ENCODE assay signal across 8 cellular contexts in genomic region chr9:125631391-125632085, GRCh38.
DNase-seq lines count a peak whose midpoint lies in the region; ATAC-seq and TF ChIP-seq lines count a peak whose summit lies in the region.

No MANE protein-coding gene starts in this region.

- no peak overlapping the region for H3K4me3 ChIP-seq in KMS-11 (IDR thresholded peaks at IDR 0.05; ENCODE audit: insufficient read depth, low read depth, low read length)

- peak; percentile 70 for ATAC-seq in T-helper 17 cell

- H3K4me2 ChIP-seq in KMS-11: peak overlapping the region; percentile 85

- no peaks in the 10 kb centered on the region for H4K20me1 ChIP-seq in KMS-11 (ENCODE audit: insufficient read depth)

- H3K27me3 Mint-ChIP-seq in activated naive CD4-positive, alpha-beta T cell treated with anti-CD3 and anti-CD28 coated beads for 36 hours (ENCODE audit: low read depth): no peaks in the 10 kb centered on the region
- H3K27me3 Mint-ChIP-seq in T-helper 17 cell: no peaks in the 10 kb centered on the region
- no peaks in the 10 kb centered on the region for H3K27me3 Mint-ChIP-seq in neural crest cell (ENCODE audit: low read depth)

- H3K4me3 Mint-ChIP-seq in activated naive CD4-positive, alpha-beta T cell treated with anti-CD3 and anti-CD28 coated beads for 36 hours: no peak overlapping the region
- peak overlapping the region; percentile 69 for H3K4me3 Mint-ChIP-seq in T-helper 17 cell
- H3K4me3 Mint-ChIP-seq in neural crest cell: no peak overlapping the region

- peak; percentile 77 for TF ChIP-seq CTCF in KMS-11 (conservative IDR thresholded peaks at IDR 0.05; ENCODE audit: low read depth, low read length)
- TF ChIP-seq CTCF in neural crest cell (conservative IDR thresholded peaks at IDR 0.05): peak; percentile 58

- no peaks in the 10 kb centered on the region for H3K9me3 ChIP-seq in T-helper 17 cell (ENCODE audit: control insufficient read depth, low read length, poor library complexity, severe bottlenecking)

- CTCF ChIA-PET in activated naive CD4-positive, alpha-beta T cell treated with anti-CD3 and anti-CD28 coated beads for 36 hours (lab: Charles Lee): interaction anchor here (0.7 to 1.6 kb wide), 7 partner anchors 11 to 316 kb away, joined by 3 to 5 read pairs (median 4); no protein-coding TSS in a partner anchor

- H3K27ac Mint-ChIP-seq in activated naive CD4-positive, alpha-beta T cell treated with anti-CD3 and anti-CD28 coated beads for 36 hours: peak overlapping the region; percentile 67
- H3K27ac Mint-ChIP-seq in T-helper 17 cell: peak overlapping the region; percentile 75
- no peak overlapping the region for H3K27ac Mint-ChIP-seq in neural crest cell (ENCODE audit: unreplicated experiment)

- H3K4me1 ChIP-seq in KMS-11 (ENCODE audit: low read depth, poor library complexity, severe bottlenecking): peaks cover 86% of the 10 kb centered on the region

- H3K36me3 Mint-ChIP-seq in activated naive CD4-positive, alpha-beta T cell treated with anti-CD3 and anti-CD28 coated beads for 36 hours (ENCODE audit: low read depth): no peaks in the 10 kb centered on the region
- H3K36me3 Mint-ChIP-seq in T-helper 17 cell (ENCODE audit: low read depth) (peaks cover 8% of the 10 kb centered on the region), neural crest cell (ENCODE audit: low read depth) (no peaks in the 10 kb centered on the region)

- peaks cover 75% of the 10 kb centered on the region for H3K4me1 Mint-ChIP-seq in activated naive CD4-positive, alpha-beta T cell treated with anti-CD3 and anti-CD28 coated beads for 36 hours (ENCODE audit: low read depth)
- H3K4me1 Mint-ChIP-seq in T-helper 17 cell: peaks cover 56% of the 10 kb centered on the region
- H3K4me1 Mint-ChIP-seq in neural crest cell: peaks cover 17% of the 10 kb centered on the region

- no peaks in the 10 kb centered on the region for H3K36me3 ChIP-seq in KMS-11 (ENCODE audit: insufficient read depth)

- H2AFZ ChIP-seq in KMS-11 (ENCODE audit: low read depth): no peak overlapping the region

- DNase-seq in activated naive CD4-positive, alpha-beta T cell treated with anti-CD3 and anti-CD28 coated beads for 36 hours: peak; percentile 54
- no peak for DNase-seq in activated naive CD4-positive, alpha-beta T cell treated with anti-CD3 and anti-CD28 coated beads, Interleukin-2, amount 50 U/mL, for 16 hours
- DNase-seq in T-helper 17 cell (no peak), epithelial cell of prostate (ENCODE audit: low read depth, low spot score) (no peak), neural crest cell (ENCODE audit: low read depth, low spot score) (no peak), activated gamma-delta T cell treated with Interleukin-2 at 50 U/mL for 16 hours (no peak), NK-92 (lab: John Stamatoyannopoulos, UW; ENCODE audit: unreplicated experiment) (no peak)

- H3K27ac ChIP-seq in KMS-11: peak overlapping the region; percentile 96
- peak overlapping the region; percentile 65 for H3K27ac ChIP-seq in epithelial cell of prostate

- intact Hi-C loops in activated naive CD4-positive, alpha-beta T cell treated with anti-CD3 and anti-CD28 coated beads for 36 hours (cut with micrococcal nuclease): loop anchor here (1.0 to 5.0 kb wide), 11 partner anchors 19 to 860 kb away; partner anchors contain the start of gene PBX3

- H3K79me2 ChIP-seq in KMS-11 (ENCODE audit: insufficient read depth, low read depth): peaks cover 75% of the 10 kb centered on the region

- no peaks in the 10 kb centered on the region for H3K27me3 ChIP-seq in KMS-11 (ENCODE audit: insufficient read depth, low read depth)

- H3K9ac ChIP-seq in KMS-11: peak overlapping the region; percentile 64

- no peaks in the 10 kb centered on the region for H3K9me3 Mint-ChIP-seq in activated naive CD4-positive, alpha-beta T cell treated with anti-CD3 and anti-CD28 coated beads for 36 hours
- H3K9me3 Mint-ChIP-seq in neural crest cell: no peaks in the 10 kb centered on the region
